ENCODE assay signal across 13 cellular contexts in genomic region chr1:67835663-67836452, GRCh38. TPM values are rescaled to one million over a fixed set of nuclear protein-coding genes. Genes with fewer than 3 reads are reported as not detected.
DNase-seq lines count a peak whose midpoint lies in the region; ATAC-seq and TF ChIP-seq lines count a peak whose summit lies in the region.
"Had no signal": no experiment of that assay in that cellular context is flagged by ENCODE, and none has a peak within 500 bp of the region (broad histone marks: within the 10 kb centered on the region; RNA-seq: fewer than 3 reads in every experiment).

No MANE protein-coding gene starts in this region.

- no peak for TF ChIP-seq EP300 in suprapubic skin (IDR thresholded peaks at IDR 0.05)

- ATAC-seq in Panc1 (no peak), GM21723 (IDR thresholded peaks at IDR 0.05; ENCODE audit: unreplicated experiment) (no peak), HG03469 (IDR thresholded peaks at IDR 0.05; ENCODE audit: unreplicated experiment) (no peak)
- ATAC-seq: Right ventricle myocardium inferior had no signal

- H3K4me1 ChIP-seq in HEK293 (ENCODE audit: control insufficient read depth, insufficient read depth, low read length) (peaks cover 25% of the 10 kb centered on the region), Panc1 (ENCODE audit: control insufficient read depth, insufficient read depth, low read length) (peaks cover 12% of the 10 kb centered on the region), esophagus squamous epithelium (peaks cover 9 to 84% (median 47%) of the 10 kb centered on the region in 3 donors), suprapubic skin (peaks cover 62% of the 10 kb centered on the region)

- no peaks in the 10 kb centered on the region for H3K9me3 ChIP-seq in HEK293 (ENCODE audit: control insufficient read depth, insufficient read depth, low read depth, low read length)
- H3K9me3 ChIP-seq in Panc1 (ENCODE audit: control insufficient read depth, insufficient read depth, low read depth, low read length): no peaks in the 10 kb centered on the region
- H3K9me3 ChIP-seq in esophagus squamous epithelium: no peaks in the 10 kb centered on the region
- no peaks in the 10 kb centered on the region for H3K9me3 ChIP-seq in suprapubic skin

- TF ChIP-seq POLR2A in esophagus squamous epithelium (IDR thresholded peaks at IDR 0.05) (no peak), suprapubic skin (IDR thresholded peaks at IDR 0.05) (no peak)

- CTCF ChIA-PET in HEK293 (lab: Yijun Ruan, JAX) (interaction anchor here (0.6 to 1.2 kb wide), 8 partner anchors 14 to 500 kb away, joined by 3 to 6 read pairs (median 4); no protein-coding TSS in a partner anchor), Panc1 (lab: Charles Lee) (interaction anchor here (0.6 kb wide), 1 partner anchor 70 kb away, joined by 5 read pairs; no protein-coding TSS in a partner anchor)

- POLR2A ChIA-PET in HEK293 (lab: Yijun Ruan, JAX): no interaction called here
- POLR2A ChIA-PET in Panc1 (lab: Charles Lee): no interaction called here

- no peak overlapping the region for H3K4me3 ChIP-seq in HEK293 (ENCODE audit: low read depth, low read length)
- no peak overlapping the region for H3K4me3 ChIP-seq in Panc1 (ENCODE audit: low read depth in 2 of 2, low read length in 2 of 2)
- no peak overlapping the region for H3K4me3 ChIP-seq in esophagus squamous epithelium
- H3K4me3 ChIP-seq in suprapubic skin: no peak overlapping the region
- H3K4me3 ChIP-seq in dorsolateral prefrontal cortex: no peak overlapping the region
- H3K4me3 ChIP-seq: GM23248 had no signal

- DNase-seq in Panc1 (ENCODE audit: low read depth, low spot score) (no peak), esophagus squamous epithelium (lab: John Stamatoyannopoulos, UW) (no peak), suprapubic skin (ENCODE audit: low spot score in 2 of 2) (no peak), dorsolateral prefrontal cortex (no peak)
- DNase-seq: C1 segment of cervical spinal cord, NCI-H1436 treated with DMSO at 0.1 percent for 48 hours, NCI-H2081 had no signal

- intact Hi-C loops in Panc1 (cut with micrococcal nuclease; ENCODE audit: unreplicated experiment) (no loop called here), esophagus squamous epithelium (cut with DNase I) (loop anchor here (10.0 kb wide), 2 partner anchors 61 to 151 kb away; partner anchors contain the start of gene GADD45A), dorsolateral prefrontal cortex (cut with DNase I) (no loop called here)

- in situ Hi-C loops in Panc1 (cut with HindIII; ENCODE audit: low pct_unique_long_range_greater_than_20kb, low sequenced_read_pairs): no loop called here

- H3K27ac ChIP-seq in HEK293 (ENCODE audit: extremely low read depth, low read depth, low read length) (no peak overlapping the region), Panc1 (ENCODE audit: low read length) (no peak overlapping the region), esophagus squamous epithelium (peak overlapping the region in 3 of 4 donors; percentile 64 to 75 (median 65)), suprapubic skin (peak overlapping the region; percentile 76), dorsolateral prefrontal cortex (no peak overlapping the region)
- H3K27ac ChIP-seq: GM23248, HL-60 had no signal

- H3K27me3 ChIP-seq in Panc1 (ENCODE audit: control insufficient read depth, insufficient read depth, low read length): no peaks in the 10 kb centered on the region
- peaks cover 0 to 15% (median 0%) of the 10 kb centered on the region in 4 donors for H3K27me3 ChIP-seq in esophagus squamous epithelium
- H3K27me3 ChIP-seq in suprapubic skin: no peaks in the 10 kb centered on the region
- peaks cover 0 to 35% (median 15%) of the 10 kb centered on the region in 45 donors for H3K27me3 ChIP-seq in dorsolateral prefrontal cortex

- TF ChIP-seq CTCF in HEK293 (tag by site-specific recombination; IDR thresholded peaks at IDR 0.05) (no peak), Panc1 (IDR thresholded peaks at IDR 0.05) (no peak), esophagus squamous epithelium (IDR thresholded peaks at IDR 0.05) (no peak), suprapubic skin (IDR thresholded peaks at IDR 0.05) (no peak), dorsolateral prefrontal cortex (IDR thresholded peaks at IDR 0.05 in 54 of 56, conservative IDR thresholded peaks at IDR 0.05 in 2 of 56; ENCODE audit: low read depth in 1 of 56, partially characterized antibody in 56 of 56) (no peak)

- no peaks in the 10 kb centered on the region for H3K36me3 ChIP-seq in HEK293 (ENCODE audit: control insufficient read depth in 2 of 2, insufficient read depth in 1 of 2, low read length in 2 of 2)
- H3K36me3 ChIP-seq in Panc1 (ENCODE audit: control insufficient read depth, insufficient read depth, low read length): peaks cover 3% of the 10 kb centered on the region; the same call in 1 of the 2 replicates
- H3K36me3 ChIP-seq in esophagus squamous epithelium: no peaks in the 10 kb centered on the region
- no peaks in the 10 kb centered on the region for H3K36me3 ChIP-seq in suprapubic skin

- TSS peak; percentile 53 for BruUV-seq in Panc1 (replicated peaks; lab: Mats Ljungman, UMichigan)

- 29 to 35% methylated on average over 3 of the region's 3 CpGs for WGBS in esophagus squamous epithelium, 2 donors
- WGBS in suprapubic skin: 43% methylated on average over 3 of the region's 3 CpGs

TF ChIP-seq in HEK293, 187 proteins besides CTCF, POLR2A, EP300 and RAD21 (continues in another document):
- TF ChIP-seq ZNF768 (tag by site-specific recombination; IDR thresholded peaks at IDR 0.05) (peak; percentile 48; the same call in 1 of the 2 replicates), ZNF335 (tag by site-specific recombination; conservative IDR thresholded peaks at IDR 0.05) (peak; percentile 34; the same call in 1 of the 2 replicates), ZEB2 (tag by site-specific recombination; IDR thresholded peaks at IDR 0.05) (peak; percentile 34), ZNF157 (tag by site-specific recombination; IDR thresholded peaks at IDR 0.05) (no peak), ZXDB (tag by site-specific recombination; IDR thresholded peaks at IDR 0.05) (peak; percentile 34; the same call in 1 of the 2 replicates), OSR2 (tag by site-specific recombination; IDR thresholded peaks at IDR 0.05) (peak; percentile 55), ZSCAN30 (tag by site-specific recombination; IDR thresholded peaks at IDR 0.05) (peak; percentile 60; the same call in 1 of the 2 replicates), ZNF223 (tag by site-specific recombination; IDR thresholded peaks at IDR 0.05) (no peak), ZNF843 (tag by site-specific recombination; IDR thresholded peaks at IDR 0.05) (peak; percentile 85), ZNF530 (tag by site-specific recombination; IDR thresholded peaks at IDR 0.05; ENCODE audit: low read depth) (no peak), ZBTB20 (tag by site-specific recombination; IDR thresholded peaks at IDR 0.05) (peak; percentile 52; the same call in 1 of the 2 replicates), SP7 (tag by site-specific recombination; IDR thresholded peaks at IDR 0.05) (peak; percentile 50)
- TF ChIP-seq, protein P1, sequence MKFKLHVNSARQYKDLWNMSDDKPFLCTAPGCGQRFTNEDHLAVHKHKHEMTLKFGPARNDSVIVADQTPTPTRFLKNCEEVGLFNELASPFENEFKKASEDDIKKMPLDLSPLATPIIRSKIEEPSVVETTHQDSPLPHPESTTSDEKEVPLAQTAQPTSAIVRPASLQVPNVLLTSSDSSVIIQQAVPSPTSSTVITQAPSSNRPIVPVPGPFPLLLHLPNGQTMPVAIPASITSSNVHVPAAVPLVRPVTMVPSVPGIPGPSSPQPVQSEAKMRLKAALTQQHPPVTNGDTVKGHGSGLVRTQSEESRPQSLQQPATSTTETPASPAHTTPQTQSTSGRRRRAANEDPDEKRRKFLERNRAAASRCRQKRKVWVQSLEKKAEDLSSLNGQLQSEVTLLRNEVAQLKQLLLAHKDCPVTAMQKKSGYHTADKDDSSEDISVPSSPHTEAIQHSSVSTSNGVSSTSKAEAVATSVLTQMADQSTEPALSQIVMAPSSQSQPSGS (tag by site-specific recombination; IDR thresholded peaks at IDR 0.05; ENCODE audit: low read depth): no peak
- TF ChIP-seq, protein P2, sequence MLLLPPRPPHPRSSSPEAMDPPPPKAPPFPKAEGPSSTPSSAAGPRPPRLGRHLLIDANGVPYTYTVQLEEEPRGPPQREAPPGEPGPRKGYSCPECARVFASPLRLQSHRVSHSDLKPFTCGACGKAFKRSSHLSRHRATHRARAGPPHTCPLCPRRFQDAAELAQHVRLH (tag by site-specific recombination; IDR thresholded peaks at IDR 0.05): peak; percentile 71
- TF ChIP-seq, protein P3, sequence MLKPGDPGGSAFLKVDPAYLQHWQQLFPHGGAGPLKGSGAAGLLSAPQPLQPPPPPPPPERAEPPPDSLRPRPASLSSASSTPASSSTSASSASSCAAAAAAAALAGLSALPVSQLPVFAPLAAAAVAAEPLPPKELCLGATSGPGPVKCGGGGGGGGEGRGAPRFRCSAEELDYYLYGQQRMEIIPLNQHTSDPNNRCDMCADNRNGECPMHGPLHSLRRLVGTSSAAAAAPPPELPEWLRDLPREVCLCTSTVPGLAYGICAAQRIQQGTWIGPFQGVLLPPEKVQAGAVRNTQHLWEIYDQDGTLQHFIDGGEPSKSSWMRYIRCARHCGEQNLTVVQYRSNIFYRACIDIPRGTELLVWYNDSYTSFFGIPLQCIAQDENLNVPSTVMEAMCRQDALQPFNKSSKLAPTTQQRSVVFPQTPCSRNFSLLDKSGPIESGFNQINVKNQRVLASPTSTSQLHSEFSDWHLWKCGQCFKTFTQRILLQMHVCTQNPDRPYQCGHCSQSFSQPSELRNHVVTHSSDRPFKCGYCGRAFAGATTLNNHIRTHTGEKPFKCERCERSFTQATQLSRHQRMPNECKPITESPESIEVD (tag by site-specific recombination; IDR thresholded peaks at IDR 0.05): peak; percentile 95
- TF ChIP-seq, protein P4, sequence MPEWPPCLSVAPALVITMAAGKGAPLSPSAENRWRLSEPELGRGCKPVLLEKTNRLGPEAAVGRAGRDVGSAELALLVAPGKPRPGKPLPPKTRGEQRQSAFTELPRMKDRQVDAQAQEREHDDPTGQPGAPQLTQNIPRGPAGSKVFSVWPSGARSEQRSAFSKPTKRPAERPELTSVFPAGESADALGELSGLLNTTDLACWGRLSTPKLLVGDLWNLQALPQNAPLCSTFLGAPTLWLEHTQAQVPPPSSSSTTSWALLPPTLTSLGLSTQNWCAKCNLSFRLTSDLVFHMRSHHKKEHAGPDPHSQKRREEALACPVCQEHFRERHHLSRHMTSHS (tag by site-specific recombination; IDR thresholded peaks at IDR 0.05): no peak

RNA-seq across cellular contexts. Expression of gene GNG12, which starts 2.6 kb away (rescaled TPM):
- total RNA-seq in Panc1 (2021; ENCODE audit: unreplicated experiment) (70.0 TPM), esophagus squamous epithelium (100 to 1,000 TPM in 1 of 4 donors, 10 to 100 TPM in 3; 65.4 to 104 (median 89.9) TPM), suprapubic skin (100 to 1,000 TPM in 1 of 4 donors, 10 to 100 TPM in 3; 89.6 to 129 (median 90.9) TPM), dorsolateral prefrontal cortex (10 to 100 TPM in 106 of 120 experiments, 1 to 10 TPM in 14; 4.6 to 31.8 (median 14.8) TPM)
- polyA plus RNA-seq in Panc1 (2012; ENCODE audit: insufficient read length): 25.1 TPM

Comparison
In these comparisons a context has a peak if more than half of its experiments do, and no peak if none do; other contexts are left out.
1. H3K27ac ChIP-seq: peak in esophagus squamous epithelium (3 of 4) and suprapubic skin (single experiment); none in HEK293 (single experiment), Panc1 (single experiment) and dorsolateral prefrontal cortex (0 of 59).